ENCODE assay signal across 14 cellular contexts in the genomic region with DNA sequence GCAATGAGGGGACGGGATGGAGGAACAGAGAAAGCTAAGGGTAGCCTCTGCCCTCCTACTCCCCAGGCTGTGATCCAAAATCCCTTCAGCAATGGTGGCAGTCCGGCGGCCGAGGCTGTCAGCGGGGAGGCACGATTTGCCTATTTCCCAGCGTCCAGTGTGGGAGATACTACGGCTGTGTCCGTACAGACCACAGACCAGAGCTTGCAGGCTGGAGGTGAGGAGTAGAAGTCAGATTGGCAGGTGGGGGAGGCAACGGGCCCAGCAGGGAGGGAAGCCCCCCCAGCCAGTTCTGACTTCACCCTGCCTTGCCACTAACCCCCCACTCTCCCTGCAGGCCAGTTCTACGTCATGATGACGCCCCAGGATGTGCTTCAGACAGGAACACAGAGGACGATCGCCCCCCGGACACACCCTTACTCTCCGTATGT. TPM values are rescaled to one million over a fixed set of nuclear protein-coding genes. Genes with fewer than 3 reads are reported as not detected.
DNase-seq lines count a peak whose midpoint lies in the region; ATAC-seq and TF ChIP-seq lines count a peak whose summit lies in the region.
"Had no signal": no experiment of that assay in that cellular context is flagged by ENCODE, and none has a peak within 500 bp of the region (broad histone marks: within the 10 kb centered on the region; RNA-seq: fewer than 3 reads in every experiment).

No MANE protein-coding gene starts in this region.

- peaks cover 4% of the 10 kb centered on the region for H3F3A ChIP-seq in SK-N-SH (replicated peaks; ENCODE audit: insufficient read depth)

- H3K79me2 ChIP-seq in SK-N-SH (ENCODE audit: insufficient read depth), result peaks cover 22% of the 10 kb centered on the region
- peaks cover 9% of the 10 kb centered on the region; the same call in 1 of the 2 replicates for H3K79me2 ChIP-seq in OCI-LY7 (ENCODE audit: insufficient read depth, low read depth, low read length)
- peaks cover 27% of the 10 kb centered on the region for H3K79me2 ChIP-seq in parathyroid adenoma

- H3K4me1 ChIP-seq in SK-N-SH (ENCODE audit: control insufficient read depth in 1 of 2, insufficient read depth in 2 of 2, low read depth in 1 of 2, low read length in 1 of 2) (peaks cover 4 to 15% of the 10 kb centered on the region in 2 experiments; a peak in 1 of 4 replicates), OCI-LY7 (ENCODE audit: insufficient read depth, low read length, poor library complexity, severe bottlenecking) (peaks cover 35% of the 10 kb centered on the region), endocrine pancreas (ENCODE audit: control insufficient read depth, insufficient read depth, low read length) (no peaks in the 10 kb centered on the region), parathyroid adenoma (peaks cover 17% of the 10 kb centered on the region)
- H3K4me1 ChIP-seq: SJCRH30 had no signal

- H3K4me3 ChIP-seq in SK-N-SH (ENCODE audit: low read depth in 2 of 2, low read length in 1 of 2), result no peak overlapping the region
- peak overlapping the region; percentile 75 for H3K4me3 ChIP-seq in OCI-LY7 (ENCODE audit: low read depth, low read length, poor library complexity, severe bottlenecking)
- H3K4me3 ChIP-seq in endocrine pancreas (ENCODE audit: control insufficient read depth, insufficient read depth, low read length), result no peak overlapping the region
- no peak overlapping the region for H3K4me3 ChIP-seq in parathyroid adenoma (ENCODE audit: low read depth, low read length)

- POLR2A ChIA-PET in SK-N-SH (lab: Yijun Ruan, JAX) (no interaction called here), OCI-LY7 (lab: Charles Lee) (no interaction called here)

- CTCF ChIA-PET in SK-N-SH (lab: Yijun Ruan, JAX), result interaction anchor here (0.7 to 2.6 kb wide), 13 partner anchors 9 to 203 kb away, joined by 3 to 38 read pairs (median 3); partner anchors contain the start of genes FXYD3, HAMP and MAG
- CTCF ChIA-PET in OCI-LY7 (lab: Charles Lee; ENCODE audit: unreplicated experiment), result no interaction called here

- ATAC-seq in SK-N-SH treated with all-trans-retinoic acid at 6 μM for 48 hours, result no peak

- intact Hi-C loops in OCI-LY7 (cut with micrococcal nuclease; ENCODE audit: unreplicated experiment), result no loop called here

- H2AFZ ChIP-seq in SK-N-SH (ENCODE audit: low read depth) (no peak overlapping the region), OCI-LY7 (ENCODE audit: low read length) (no peak overlapping the region), parathyroid adenoma (no peak overlapping the region)

- DNase-seq in SK-N-SH, result no peak
- no peak for DNase-seq in OCI-LY7 (ENCODE audit: low spot score)
- DNase-seq in H4 (ENCODE audit: low spot score), result no peak
- no peak for DNase-seq in DMS153 treated with DMSO at 0.1 percent for 48 hours (lab: John Stamatoyannopoulos, UW; ENCODE audit: unreplicated experiment)
- DNase-seq in NCI-H774 (lab: John Stamatoyannopoulos, UW), result no peak
- DNase-seq: 8988T, dermis blood vessel endothelial cell, GDM1, hippocampal formation, SJCRH30, testis had no signal

- H3K9me3 ChIP-seq in SK-N-SH (no peaks in the 10 kb centered on the region), OCI-LY7 (ENCODE audit: low read length) (no peaks in the 10 kb centered on the region), endocrine pancreas (ENCODE audit: control insufficient read depth, low read length) (no peaks in the 10 kb centered on the region), parathyroid adenoma (ENCODE audit: control insufficient read depth, low read length) (no peaks in the 10 kb centered on the region)
- H3K9me3 ChIP-seq: SJCRH30, testis had no signal

- no peak overlapping the region for H3K27ac ChIP-seq in SK-N-SH (ENCODE audit: low read depth in 2 of 2, low read length in 1 of 2)
- H3K27ac ChIP-seq in OCI-LY7 (ENCODE audit: low read depth, low read length, poor library complexity, severe bottlenecking), result no peak overlapping the region
- peak overlapping the region; percentile 92 for H3K27ac ChIP-seq in parathyroid adenoma
- H3K27ac ChIP-seq: SJCRH30 had no signal

- TSS peak; percentile 39 for BruUV-seq in OCI-LY7 (replicated peaks; lab: Mats Ljungman, UMichigan)

- no peak overlapping the region for H3K9ac ChIP-seq in SK-N-SH
- H3K9ac ChIP-seq in endocrine pancreas (ENCODE audit: control insufficient read depth, insufficient read depth, low read length), result peak overlapping the region; percentile 6
- no peak overlapping the region for H3K9ac ChIP-seq in parathyroid adenoma

- TF ChIP-seq EP300 in SK-N-SH (IDR thresholded peaks at IDR 0.05; ENCODE audit: borderline replicate concordance in 1 of 2, low read depth in 1 of 2, low read length in 1 of 2), result no peak

- H3K27me3 ChIP-seq in SK-N-SH (ENCODE audit: insufficient read depth) (no peaks in the 10 kb centered on the region), endocrine pancreas (ENCODE audit: control insufficient read depth, insufficient read depth, low read length) (no peaks in the 10 kb centered on the region), parathyroid adenoma (ENCODE audit: control insufficient read depth, insufficient read depth, low read length) (no peaks in the 10 kb centered on the region)
- H3K27me3 ChIP-seq: SJCRH30, testis had no signal

- H4K20me1 ChIP-seq in SK-N-SH (ENCODE audit: insufficient read depth), result no peaks in the 10 kb centered on the region
- no peaks in the 10 kb centered on the region for H4K20me1 ChIP-seq in OCI-LY7 (ENCODE audit: insufficient read depth, low read length)

- no peak for TF ChIP-seq RAD21 in SK-N-SH (IDR thresholded peaks at IDR 0.05; ENCODE audit: low read length)

- H3K36me3 ChIP-seq in SK-N-SH (replicated peaks in 1 of 2; ENCODE audit: control insufficient read depth in 1 of 2, insufficient read depth in 2 of 2, low read length in 1 of 2), result peaks cover 19 to 34% of the 10 kb centered on the region in 2 experiments
- peaks cover 72% of the 10 kb centered on the region for H3K36me3 ChIP-seq in OCI-LY7 (ENCODE audit: insufficient read depth, low read length)
- H3K36me3 ChIP-seq in endocrine pancreas (ENCODE audit: control insufficient read depth, insufficient read depth, low read length), result no peaks in the 10 kb centered on the region
- H3K36me3 ChIP-seq in parathyroid adenoma (ENCODE audit: control insufficient read depth, insufficient read depth, low read length), result no peaks in the 10 kb centered on the region

- peak overlapping the region; percentile 74 for H3K4me2 ChIP-seq in SK-N-SH
- H3K4me2 ChIP-seq in OCI-LY7 (ENCODE audit: low read length), result peak overlapping the region; percentile 62
- no peak overlapping the region for H3K4me2 ChIP-seq in parathyroid adenoma (ENCODE audit: low read length)

- no peaks in the 10 kb centered on the region for H3K9me2 ChIP-seq in SK-N-SH
- no peaks in the 10 kb centered on the region for H3K9me2 ChIP-seq in OCI-LY7 (ENCODE audit: insufficient read depth, low read length)

- TF ChIP-seq CTCF in SK-N-SH (IDR thresholded peaks at IDR 0.05) (no peak), OCI-LY7 (conservative IDR thresholded peaks at IDR 0.05; ENCODE audit: low read length) (no peak), parathyroid adenoma (IDR thresholded peaks at IDR 0.05) (no peak)

- 89% methylated on average over 11 of the region's 16 CpGs for WGBS in SK-N-SH (ENCODE audit: low lambda C conversion rate)

TF ChIP-seq in SK-N-SH, 30 proteins besides CTCF, POLR2A, EP300 and RAD21 (continues in another document):
- no peak for TF ChIP-seq GATA2 (CRISPR knock-in tag; IDR thresholded peaks at IDR 0.05)

TF ChIP-seq in SK-N-SH treated with all-trans-retinoic acid at 6 μM for 48 hours, 23 proteins besides CTCF, POLR2A, EP300 and RAD21 (continues in another document):
- TF ChIP-seq ZFP30 (CRISPR knock-in tag; IDR thresholded peaks at IDR 0.05) (no peak), TOX (CRISPR knock-in tag; IDR thresholded peaks at IDR 0.05; ENCODE audit: borderline replicate concordance) (no peak)

RNA-seq across cellular contexts. Expression of gene USF2, which starts 1.6 kb away (rescaled TPM):
- 83.6 and 102 TPM in 2 replicates for polyA plus RNA-seq in SK-N-SH (2012; rRNA removed)
- polyA plus RNA-seq in SK-N-SH (2012; cell fraction: cytosol; rRNA removed), result 51.6 and 78.6 TPM in 2 replicates
- polyA plus RNA-seq in SK-N-SH (2012; cell fraction: nucleus; rRNA removed), result 147 and 156 TPM in 2 replicates
- total RNA-seq in OCI-LY7 (2014; rRNA removed; shearing (Covaris generic)), result 100.0 and 105 TPM in 2 replicates
- 155 and 181 TPM in 2 replicates for total RNA-seq in OCI-LY7 (2022)
- total RNA-seq in H4 (2014; rRNA removed; shearing (Covaris generic)), result 64.0 and 65.0 TPM in 2 replicates

RNA-seq across cellular contexts. Expression of gene HAMP, which starts 11.9 kb away (rescaled TPM):
- 0.13 TPM in 1 of 2 replicates, not detected in the other for polyA plus RNA-seq in SK-N-SH (2012; rRNA removed)
- polyA plus RNA-seq in SK-N-SH (2012; cell fraction: cytosol; rRNA removed), result not detected in 2 replicates
- polyA plus RNA-seq in SK-N-SH (2012; cell fraction: nucleus; rRNA removed), result 0.04 and 0.14 TPM in 2 replicates
- 0.19 TPM in 1 of 2 replicates, not detected in the other for total RNA-seq in OCI-LY7 (2014; rRNA removed; shearing (Covaris generic))
- 0.83 and 0.89 TPM in 2 replicates for total RNA-seq in OCI-LY7 (2022)
- 0.15 TPM in 1 of 2 replicates, not detected in the other for total RNA-seq in H4 (2014; rRNA removed; shearing (Covaris generic))
- total RNA-seq: testis had no signal

RNA-seq across cellular contexts. Expression of gene MAG, which starts 21.6 kb away (rescaled TPM):
- polyA plus RNA-seq in SK-N-SH (2012; rRNA removed), result not detected in 2 replicates
- polyA plus RNA-seq in SK-N-SH (2012; cell fraction: cytosol; rRNA removed), result not detected in 2 replicates
- polyA plus RNA-seq in SK-N-SH (2012; cell fraction: nucleus; rRNA removed), result not detected in 2 replicates
- total RNA-seq in OCI-LY7 (2014; rRNA removed; shearing (Covaris generic)), result 4.6 and 6.2 TPM in 2 replicates
- 8.4 and 10.1 TPM in 2 replicates for total RNA-seq in OCI-LY7 (2022)
- 0.43 TPM in 1 of 2 replicates, not detected in the other for total RNA-seq in H4 (2014; rRNA removed; shearing (Covaris generic))
- total RNA-seq: dermis blood vessel endothelial cell had no signal

RNA-seq across cellular contexts. Expression of gene LSR, which starts 21.6 kb away (rescaled TPM):
- polyA plus RNA-seq in SK-N-SH (2012; rRNA removed), result 0.50 and 0.62 TPM in 2 replicates
- 0.43 and 0.55 TPM in 2 replicates for polyA plus RNA-seq in SK-N-SH (2012; cell fraction: cytosol; rRNA removed)
- polyA plus RNA-seq in SK-N-SH (2012; cell fraction: nucleus; rRNA removed), result 0.20 and 0.52 TPM in 2 replicates
- total RNA-seq in OCI-LY7 (2014; rRNA removed; shearing (Covaris generic)), result 15.0 and 22.9 TPM in 2 replicates
- 26.0 and 33.6 TPM in 2 replicates for total RNA-seq in OCI-LY7 (2022)
- total RNA-seq in H4 (2014; rRNA removed; shearing (Covaris generic)), result 1.1 and 1.7 TPM in 2 replicates

RNA-seq across cellular contexts. Expression of gene FAM187B, which starts 41.9 kb away (rescaled TPM):
- not detected in 2 replicates for polyA plus RNA-seq in SK-N-SH (2012; rRNA removed)
- polyA plus RNA-seq in SK-N-SH (2012; cell fraction: cytosol; rRNA removed), result not detected in 2 replicates
- not detected in 2 replicates for polyA plus RNA-seq in SK-N-SH (2012; cell fraction: nucleus; rRNA removed)
- not detected in 2 replicates for total RNA-seq in OCI-LY7 (2014; rRNA removed; shearing (Covaris generic))
- not detected in 2 replicates for total RNA-seq in OCI-LY7 (2022)
- not detected in 2 replicates for total RNA-seq in H4 (2014; rRNA removed; shearing (Covaris generic))
- total RNA-seq: dermis blood vessel endothelial cell, SJCRH30 had no signal
